ENCODE assay signal across 3 cellular contexts in genomic region chr2:215420471-215420935, GRCh38.
TF ChIP-seq lines count a peak whose summit lies in the region.

No MANE protein-coding gene starts in this region.

TF ChIP-seq in SK-N-SH, 30 proteins besides CTCF, POLR2A, EP300 and RAD21:
- TF ChIP-seq ZBTB33 (IDR thresholded peaks at IDR 0.05; ENCODE audit: borderline replicate concordance, low read depth) = no peak
- no peak for TF ChIP-seq ELF1 (IDR thresholded peaks at IDR 0.05)
- no peak for TF ChIP-seq SIN3A (IDR thresholded peaks at IDR 0.05; ENCODE audit: borderline replicate concordance, low read depth, low read length)
- TF ChIP-seq FOXJ3 (CRISPR knock-in tag; IDR thresholded peaks at IDR 0.05) = no peak
- no peak for TF ChIP-seq FOSL2 (IDR thresholded peaks at IDR 0.05; ENCODE audit: borderline replicate concordance, low read depth)
- TF ChIP-seq USF2 (IDR thresholded peaks at IDR 0.05; ENCODE audit: borderline replicate concordance, low read depth, low read length) = no peak
- no peak for TF ChIP-seq RXRA (IDR thresholded peaks at IDR 0.05; ENCODE audit: borderline replicate concordance, low read depth)
- no peak for TF ChIP-seq NFIC (IDR thresholded peaks at IDR 0.05; ENCODE audit: borderline replicate concordance)
- TF ChIP-seq MXI1 (IDR thresholded peaks at IDR 0.05; ENCODE audit: low read depth, low read length) = no peak
- no peak for TF ChIP-seq JUND (IDR thresholded peaks at IDR 0.05)
- no peak for TF ChIP-seq TCF12 (IDR thresholded peaks at IDR 0.05)
- TF ChIP-seq MEF2A (IDR thresholded peaks at IDR 0.05; ENCODE audit: borderline replicate concordance, low read depth) = no peak
TF ChIP-seq in SK-N-SH: peak in this region for 0.

TF ChIP-seq in SK-N-SH treated with all-trans-retinoic acid at 6 μM for 48 hours, 23 proteins besides CTCF, POLR2A, EP300 and RAD21:
- TF ChIP-seq ZC3H10 (CRISPR knock-in tag; IDR thresholded peaks at IDR 0.05) (no peak), ISL1 (CRISPR knock-in tag; IDR thresholded peaks at IDR 0.05) (no peak), SNAI2 (CRISPR knock-in tag; IDR thresholded peaks at IDR 0.05) (no peak), BACH2 (CRISPR knock-in tag; IDR thresholded peaks at IDR 0.05; ENCODE audit: borderline replicate concordance) (no peak), CREB5 (CRISPR knock-in tag; IDR thresholded peaks at IDR 0.05; ENCODE audit: low read depth) (no peak), CSDC2 (CRISPR knock-in tag; IDR thresholded peaks at IDR 0.05) (no peak), CSRNP3 (CRISPR knock-in tag; IDR thresholded peaks at IDR 0.05) (no peak), ZFP3 (CRISPR knock-in tag; IDR thresholded peaks at IDR 0.05) (no peak), ARNTL (CRISPR knock-in tag; IDR thresholded peaks at IDR 0.05; ENCODE audit: borderline replicate concordance, low read depth) (no peak), GLIS3 (CRISPR knock-in tag; IDR thresholded peaks at IDR 0.05) (no peak), TSHZ2 (CRISPR knock-in tag; IDR thresholded peaks at IDR 0.05) (no peak), ZFP30 (CRISPR knock-in tag; IDR thresholded peaks at IDR 0.05) (no peak), ZNF565 (CRISPR knock-in tag; conservative IDR thresholded peaks at IDR 0.05; ENCODE audit: low read depth) (no peak), ESRRG (CRISPR knock-in tag; IDR thresholded peaks at IDR 0.05) (no peak)

TF ChIP-seq in HepG2, 621 proteins besides CTCF, POLR2A, EP300 and RAD21 (continues in another document):
- TF ChIP-seq NR2F1 (CRISPR knock-in tag; IDR thresholded peaks at IDR 0.05) (0 out of 4 replicates have a peak, but pooled peaks have one; percentile 38 to 46), TIGD3 (CRISPR knock-in tag; IDR thresholded peaks at IDR 0.05; ENCODE audit: borderline replicate concordance) (no peak), GATAD2A (CRISPR knock-in tag; IDR thresholded peaks at IDR 0.05) (peak; percentile 91), ZNF709 (CRISPR knock-in tag; IDR thresholded peaks at IDR 0.05) (peak; percentile 77; the same call in 1 of the 2 replicates), ZSCAN5A (CRISPR knock-in tag; IDR thresholded peaks at IDR 0.05; ENCODE audit: borderline replicate concordance) (no peak), ZBTB7A (CRISPR knock-in tag; IDR thresholded peaks at IDR 0.05) (peak; percentile 40; the same call in 1 of the 2 replicates), MAFK (conservative IDR thresholded peaks at IDR 0.05 in 1 of 2, IDR thresholded peaks at IDR 0.05 in 1 of 2; ENCODE audit: low read length in 2 of 2) (no peak), IKZF4 (CRISPR knock-in tag; IDR thresholded peaks at IDR 0.05; ENCODE audit: borderline replicate concordance, low read depth, not compliant biosample characterization) (no peak), YEATS4 (CRISPR knock-in tag; IDR thresholded peaks at IDR 0.05; ENCODE audit: borderline replicate concordance) (0 out of 2 replicates have a peak, but pooled peaks have one; percentile 18), TBX3 (IDR thresholded peaks at IDR 0.05; ENCODE audit: borderline replicate concordance) (peak; percentile 69), ZXDC (CRISPR knock-in tag; IDR thresholded peaks at IDR 0.05) (no peak), HMGA1 (CRISPR knock-in tag; conservative IDR thresholded peaks at IDR 0.05) (no peak), ZNF354B (CRISPR knock-in tag; IDR thresholded peaks at IDR 0.05) (no peak), STAG1 (CRISPR knock-in tag; IDR thresholded peaks at IDR 0.05) (no peak), ZNF138 (CRISPR knock-in tag; IDR thresholded peaks at IDR 0.05; ENCODE audit: low read depth) (no peak), ZMAT5 (CRISPR knock-in tag; IDR thresholded peaks at IDR 0.05; ENCODE audit: borderline replicate concordance, low read depth) (no peak), PRDM10 (CRISPR knock-in tag; IDR thresholded peaks at IDR 0.05; ENCODE audit: low read depth) (no peak), ZNF318 (CRISPR knock-in tag; IDR thresholded peaks at IDR 0.05) (no peak), PAWR (CRISPR knock-in tag; IDR thresholded peaks at IDR 0.05; ENCODE audit: borderline replicate concordance) (no peak), ADNP (CRISPR knock-in tag; IDR thresholded peaks at IDR 0.05) (no peak), RORA (CRISPR knock-in tag; IDR thresholded peaks at IDR 0.05) (no peak), TRIM22 (IDR thresholded peaks at IDR 0.05) (no peak), ZNF547 (CRISPR knock-in tag; IDR thresholded peaks at IDR 0.05) (peak; percentile 64; the same call in 1 of the 2 replicates), ZNF44 (CRISPR knock-in tag; IDR thresholded peaks at IDR 0.05) (no peak), GATA4 (IDR thresholded peaks at IDR 0.05; ENCODE audit: borderline replicate concordance, low read depth) (peak; percentile 47; the same call in 1 of the 2 replicates), EEA1 (CRISPR knock-in tag; IDR thresholded peaks at IDR 0.05; ENCODE audit: borderline replicate concordance) (no peak), ZC3H4 (CRISPR knock-in tag; IDR thresholded peaks at IDR 0.05; ENCODE audit: borderline replicate concordance) (no peak), NKX3-1 (CRISPR knock-in tag; IDR thresholded peaks at IDR 0.05) (0 out of 2 replicates have a peak, but pooled peaks have one; percentile 55), ZNF30 (CRISPR knock-in tag; IDR thresholded peaks at IDR 0.05) (no peak)
